ENCODE assay signal across 9 cellular contexts in genomic region chr5:86979801-86980510, GRCh38.
DNase-seq lines count a peak whose midpoint lies in the region; ATAC-seq and TF ChIP-seq lines count a peak whose summit lies in the region.
"Had no signal": no experiment of that assay in that cellular context is flagged by ENCODE, and none has a peak within 500 bp of the region (broad histone marks: within the 10 kb centered on the region; RNA-seq: fewer than 3 reads in every experiment).

No MANE protein-coding gene starts in this region.

- H3K27me3 ChIP-seq in ACC112 (ENCODE audit: insufficient read depth, low read length) (no peaks in the 10 kb centered on the region), right cardiac atrium (ENCODE audit: control insufficient read depth, insufficient read depth) (no peaks in the 10 kb centered on the region)

- H3K36me3 ChIP-seq in ACC112 (ENCODE audit: insufficient read depth, low read length) = no peaks in the 10 kb centered on the region

- H3K9me3 Mint-ChIP-seq in activated CD8-positive, alpha-beta T cell treated with anti-CD3 and anti-CD28 coated beads, Interleukin-2, amount 10 ng/mL, durations not matched to agents 7 days and 5 days (ENCODE audit: insufficient read depth) = no peaks in the 10 kb centered on the region

- H3K4me3 Mint-ChIP-seq in activated CD8-positive, alpha-beta T cell treated with anti-CD3 and anti-CD28 coated beads, Interleukin-2, amount 10 ng/mL, durations not matched to agents 7 days and 5 days = no peak overlapping the region

- 72% methylated on average over 9 of the region's 9 CpGs for WGBS in right cardiac atrium

- H2AFZ ChIP-seq in ACC112 (ENCODE audit: low read length, unreplicated experiment) = peak overlapping the region; percentile 52

- no peaks in the 10 kb centered on the region for H3K9me3 ChIP-seq in right cardiac atrium (ENCODE audit: control insufficient read depth, low read length)

- no peaks in the 10 kb centered on the region for H3K36me3 Mint-ChIP-seq in activated CD8-positive, alpha-beta T cell treated with anti-CD3 and anti-CD28 coated beads, Interleukin-2, amount 10 ng/mL, durations not matched to agents 7 days and 5 days (ENCODE audit: low read depth)

- H3K27ac ChIP-seq in ACC112 (ENCODE audit: low read depth, low read length) = peak overlapping the region; percentile 40
- no peak overlapping the region for H3K27ac ChIP-seq in right cardiac atrium (ENCODE audit: low read length)
- H3K27ac ChIP-seq: C4-2B had no signal

- DNase-seq in right cardiac atrium (no peak), NAMALWA (ENCODE audit: low spot score) (no peak), NCI-H2081 treated with DMSO at 0.1 percent for 48 hours (lab: John Stamatoyannopoulos, UW) (no peak)
- no peak for DNase-seq in activated CD8-positive, alpha-beta T cell treated with anti-CD3 and anti-CD28 coated beads, Interleukin-2, amount 10 ng/mL, durations not matched to agents 7 days and 5 days

- POLR2A ChIA-PET in activated CD8-positive, alpha-beta T cell treated with anti-CD3 and anti-CD28 coated beads, Interleukin-2, amount 10 ng/mL, durations not matched to agents 7 days and 5 days (lab: Charles Lee) = no interaction called here

- H3K4me1 ChIP-seq in ACC112 (ENCODE audit: control insufficient read depth, insufficient read depth, low read length, unreplicated experiment) = peaks cover 9% of the 10 kb centered on the region
- H3K4me1 ChIP-seq in right cardiac atrium (ENCODE audit: control insufficient read depth, insufficient read depth, low read length) = no peaks in the 10 kb centered on the region

- no peaks in the 10 kb centered on the region for H3K4me1 Mint-ChIP-seq in activated CD8-positive, alpha-beta T cell treated with anti-CD3 and anti-CD28 coated beads, Interleukin-2, amount 10 ng/mL, durations not matched to agents 7 days and 5 days (ENCODE audit: low read depth)

- intact Hi-C loops in right cardiac atrium (cut with DNase I) = no loop called here

- ATAC-seq in HG02610 (IDR thresholded peaks at IDR 0.05; ENCODE audit: unreplicated experiment) (peak; percentile 68), SK-N-SH treated with all-trans-retinoic acid at 6 μM for 48 hours (peak; percentile 45), right cardiac atrium (peak; percentile 86 to 94), HG03159 (IDR thresholded peaks at IDR 0.05; ENCODE audit: unreplicated experiment) (no peak)
- no peak for ATAC-seq in activated CD8-positive, alpha-beta T cell treated with anti-CD3 and anti-CD28 coated beads, Interleukin-2, amount 10 ng/mL, durations not matched to agents 7 days and 5 days

- no peaks in the 10 kb centered on the region for H3K79me2 ChIP-seq in ACC112 (ENCODE audit: control insufficient read depth, insufficient read depth, low read length, unreplicated experiment)

- H3K4me3 ChIP-seq in ACC112 (ENCODE audit: low read depth, low read length) = peak overlapping the region; percentile 19
- no peak overlapping the region for H3K4me3 ChIP-seq in right cardiac atrium (ENCODE audit: low read length)

- H3K27ac Mint-ChIP-seq in activated CD8-positive, alpha-beta T cell treated with anti-CD3 and anti-CD28 coated beads, Interleukin-2, amount 10 ng/mL, durations not matched to agents 7 days and 5 days = no peak overlapping the region

- CTCF ChIA-PET in activated CD8-positive, alpha-beta T cell treated with anti-CD3 and anti-CD28 coated beads, Interleukin-2, amount 10 ng/mL, durations not matched to agents 7 days and 5 days (lab: Charles Lee) = no interaction called here

- H3K27me3 Mint-ChIP-seq in activated CD8-positive, alpha-beta T cell treated with anti-CD3 and anti-CD28 coated beads, Interleukin-2, amount 10 ng/mL, durations not matched to agents 7 days and 5 days (ENCODE audit: low read depth) = peaks cover 24% of the 10 kb centered on the region

TF ChIP-seq in SK-N-SH treated with all-trans-retinoic acid at 6 μM for 48 hours, 23 proteins besides CTCF, POLR2A, EP300 and RAD21:
- no peak for TF ChIP-seq TSHZ2 (CRISPR knock-in tag; IDR thresholded peaks at IDR 0.05)
TF ChIP-seq in SK-N-SH treated with all-trans-retinoic acid at 6 μM for 48 hours: peak in this region for 0.

Comparison
In these comparisons a context has a peak if more than half of its experiments do, and no peak if none do; other contexts are left out.
1. ATAC-seq: peak in HG02610 (single experiment), SK-N-SH treated with all-trans-retinoic acid at 6 μM for 48 hours (single experiment) and right cardiac atrium (2 of 2); none in HG03159 (single experiment) and activated CD8-positive, alpha-beta T cell treated with anti-CD3 and anti-CD28 coated beads, Interleukin-2, amount 10 ng/mL, durations not matched to agents 7 days and 5 days (single experiment).